ENCODE assay signal across 8 cellular contexts in genomic region chr1:40438391-40439015, GRCh38. TPM values are rescaled to one million over a fixed set of nuclear protein-coding genes. Genes with fewer than 3 reads are reported as not detected.
A peak's percentile ranks its signal among the peaks of the same experiment; 100 is the strongest.
DNase-seq lines count a peak whose midpoint lies in the region; ATAC-seq and TF ChIP-seq lines count a peak whose summit lies in the region.

No MANE protein-coding gene starts in this region.

- no peak overlapping the region for H3K4me3 Mint-ChIP-seq in Calu3 (ENCODE audit: low read depth, unreplicated experiment)

- H3K27me3 ChIP-seq in H7 (ENCODE audit: control insufficient read depth, insufficient read depth, low read length), result no peaks in the 10 kb centered on the region

- TF ChIP-seq CTCF in Calu3 (IDR thresholded peaks at IDR 0.05; ENCODE audit: unreplicated experiment) (peak; percentile 26), fibroblast of the aortic adventitia (IDR thresholded peaks at IDR 0.05; ENCODE audit: insufficient read depth, low read length) (peak; percentile 51), retinal pigment epithelial cell (conservative IDR thresholded peaks at IDR 0.05; ENCODE audit: low read depth, low read length) (peak; percentile 82)

- peak; percentile 84 for ATAC-seq in SK-N-SH treated with all-trans-retinoic acid at 6 μM for 48 hours

- no peaks in the 10 kb centered on the region for H3K36me3 ChIP-seq in H7 (replicated peaks; ENCODE audit: control insufficient read depth, insufficient read depth, low read length)

- intact Hi-C loops in Calu3 (cut with micrococcal nuclease; ENCODE audit: unreplicated experiment), result no loop called here
- intact Hi-C loops in posterior vena cava (cut with DNase I), result no loop called here

- H3K4me1 Mint-ChIP-seq in Calu3 (ENCODE audit: low read depth, unreplicated experiment), result no peaks in the 10 kb centered on the region

- peaks cover 2% of the 10 kb centered on the region for H3K9me3 Mint-ChIP-seq in Calu3 (ENCODE audit: low read depth, unreplicated experiment)

- CTCF ChIA-PET in Calu3 (lab: Charles Lee), result interaction anchor here (0.6 to 0.9 kb wide), 3 partner anchors 11 to 359 kb away, joined by 3 to 4 read pairs (median 3); partner anchors contain the start of gene ZFP69B

- no peaks in the 10 kb centered on the region for H3K27me3 Mint-ChIP-seq in Calu3 (ENCODE audit: unreplicated experiment)

- no peak overlapping the region for H3K27ac Mint-ChIP-seq in Calu3 (ENCODE audit: unreplicated experiment)

- no TSS peak for BruUV-seq in Calu3 (replicated peaks; lab: Mats Ljungman, UMichigan)

- no peaks in the 10 kb centered on the region for H3K36me3 Mint-ChIP-seq in Calu3 (ENCODE audit: insufficient read depth, unreplicated experiment)

- H3K4me3 ChIP-seq in H7 (ENCODE audit: insufficient read depth, low read depth, low read length), result no peak overlapping the region
- H3K4me3 ChIP-seq in fibroblast of the aortic adventitia (ENCODE audit: low read depth, low read length), result no peak overlapping the region
- no peak overlapping the region for H3K4me3 ChIP-seq in retinal pigment epithelial cell (ENCODE audit: low read length)

- DNase-seq in Calu3 (peak; percentile 9), H7 (peak; percentile 69), fibroblast of the aortic adventitia (ENCODE audit: low read depth) (peak; percentile 24), retinal pigment epithelial cell (ENCODE audit: low read depth) (no peak), posterior vena cava (ENCODE audit: low spot score) (no peak), NCI-H187 (lab: John Stamatoyannopoulos, UW) (no peak), SIG-M5 (lab: John Stamatoyannopoulos, UW) (no peak)

TF ChIP-seq in SK-N-SH treated with all-trans-retinoic acid at 6 μM for 48 hours, 23 proteins besides CTCF, POLR2A, EP300 and RAD21:
- TF ChIP-seq BACH2 (CRISPR knock-in tag; IDR thresholded peaks at IDR 0.05; ENCODE audit: borderline replicate concordance) (no peak), GLIS3 (CRISPR knock-in tag; IDR thresholded peaks at IDR 0.05) (no peak), ARNTL (CRISPR knock-in tag; IDR thresholded peaks at IDR 0.05; ENCODE audit: borderline replicate concordance, low read depth) (no peak), TCF4 (CRISPR knock-in tag; IDR thresholded peaks at IDR 0.05; ENCODE audit: borderline replicate concordance) (no peak), OSR1 (CRISPR knock-in tag; IDR thresholded peaks at IDR 0.05) (no peak), ESRRG (CRISPR knock-in tag; IDR thresholded peaks at IDR 0.05) (no peak), POU6F1 (CRISPR knock-in tag; IDR thresholded peaks at IDR 0.05; ENCODE audit: borderline replicate concordance, low read depth) (no peak), ZC3H10 (CRISPR knock-in tag; IDR thresholded peaks at IDR 0.05) (no peak), TSHZ2 (CRISPR knock-in tag; IDR thresholded peaks at IDR 0.05) (no peak), CSRNP3 (CRISPR knock-in tag; IDR thresholded peaks at IDR 0.05) (no peak), TOX (CRISPR knock-in tag; IDR thresholded peaks at IDR 0.05; ENCODE audit: borderline replicate concordance) (no peak), CREB5 (CRISPR knock-in tag; IDR thresholded peaks at IDR 0.05; ENCODE audit: low read depth) (no peak), CSDC2 (CRISPR knock-in tag; IDR thresholded peaks at IDR 0.05) (no peak), RARB (CRISPR knock-in tag; IDR thresholded peaks at IDR 0.05) (no peak), ZNF565 (CRISPR knock-in tag; conservative IDR thresholded peaks at IDR 0.05; ENCODE audit: low read depth) (no peak), SNAI2 (CRISPR knock-in tag; IDR thresholded peaks at IDR 0.05) (no peak), PPARA (CRISPR knock-in tag; IDR thresholded peaks at IDR 0.05; ENCODE audit: borderline replicate concordance) (no peak), ZFP30 (CRISPR knock-in tag; IDR thresholded peaks at IDR 0.05) (no peak)

RNA-seq across cellular contexts. Expression of gene ZFP69B, which starts 11.8 kb away (rescaled TPM):
- total RNA-seq in Calu3 (2022), result 4.5 and 5.1 TPM in 2 replicates
- 4.0 and 7.2 TPM in 2 replicates for total RNA-seq in H7 (2014; rRNA removed; shearing (Covaris generic))
- total RNA-seq in fibroblast of the aortic adventitia (ENCODE audit: low replicate concordance), result 6.1 and 8.5 TPM in 2 replicates
- total RNA-seq in posterior vena cava, result 1 to 10 TPM; 1.6 to 2.6 TPM

RNA-seq across cellular contexts. Expression of gene ZFP69, which starts 38.6 kb away (rescaled TPM):
- total RNA-seq in Calu3 (2022) (2.7 and 2.9 TPM in 2 replicates), fibroblast of the aortic adventitia (ENCODE audit: low replicate concordance) (1.7 and 3.4 TPM in 2 replicates), posterior vena cava (1 to 10 TPM; 4.3 to 6.4 TPM)
- total RNA-seq in H7 (2014; rRNA removed; shearing (Covaris generic)), result 4.8 and 9.2 TPM in 2 replicates

Comparison
In these comparisons a context has a peak if more than half of its experiments do, and no peak if none do; other contexts are left out.
1. DNase-seq: peak in Calu3 (single experiment), H7 (single experiment) and fibroblast of the aortic adventitia (single experiment); none in retinal pigment epithelial cell (single experiment), posterior vena cava (single experiment), NCI-H187 (0 of 2) and SIG-M5 (single experiment).
2. CTCF ChIP-seq: peak in every context shown above with its lines; median percentile 82 in retinal pigment epithelial cell; 51 in fibroblast of the aortic adventitia; 26 in Calu3.